In genomic region chr6:42963855-42964605, GRCh38 we compare ENCODE assay signal across 10 cellular contexts. TPM values are rescaled to one million over a fixed set of nuclear protein-coding genes. Genes with fewer than 3 reads are reported as not detected.
A peak's percentile ranks its signal among the peaks of the same experiment; 100 is the strongest.
DNase-seq lines count a peak whose midpoint lies in the region; ATAC-seq and TF ChIP-seq lines count a peak whose summit lies in the region.
"Had no signal": no experiment of that assay in that cellular context is flagged by ENCODE, and none has a peak within 500 bp of the region (broad histone marks: within the 10 kb centered on the region; RNA-seq: fewer than 3 reads in every experiment).

No MANE protein-coding gene starts in this region.

- peaks cover 23% of the 10 kb centered on the region for H3K36me3 Mint-ChIP-seq in T-helper 2 cell treated with Interferon-gamma antibody and Interleukin-4, amounts not matched to agents 5 μg/mL and 100 μg/mL, for 36 hours (ENCODE audit: low read depth)

- peaks cover 0 to 33% of the 10 kb centered on the region in 2 donors for H3K36me3 ChIP-seq in gastrocnemius medialis

- peaks cover 7 to 11% of the 10 kb centered on the region in 2 donors for H3K4me1 ChIP-seq in gastrocnemius medialis

- H3K27ac Mint-ChIP-seq in T-helper 2 cell treated with Interferon-gamma antibody and Interleukin-4, amounts not matched to agents 5 μg/mL and 100 μg/mL, for 36 hours = no peak overlapping the region

- no peaks in the 10 kb centered on the region for H3K27me3 ChIP-seq in gastrocnemius medialis

- no peak for TF ChIP-seq POLR2A in gastrocnemius medialis (IDR thresholded peaks at IDR 0.05)

- peak; percentile 67 for DNase-seq in DMS 273 treated with DMSO at 0.1 percent for 48 hours (lab: John Stamatoyannopoulos, UW)
- DNase-seq in HT1080 (ENCODE audit: low read depth) = peak; percentile 76
- DNase-seq in T-helper 2 cell treated with Interferon-gamma antibody and Interleukin-4, amounts not matched to agents 5 μg/mL and 100 μg/mL, for 36 hours (ENCODE audit: low spot score) = peak; percentile 10
- DNase-seq in foreskin fibroblast = peak; percentile 38 to 66
- DNase-seq in gastrocnemius medialis = no peak

- no peak for ATAC-seq in HG03342 (IDR thresholded peaks at IDR 0.05; ENCODE audit: unreplicated experiment)
- ATAC-seq in GM21529 (IDR thresholded peaks at IDR 0.05; ENCODE audit: unreplicated experiment) = no peak
- ATAC-seq in gastrocnemius medialis = no peak
- no peak for ATAC-seq in HG03460 (IDR thresholded peaks at IDR 0.05; ENCODE audit: unreplicated experiment)

- H3K9me3 ChIP-seq in gastrocnemius medialis = no peaks in the 10 kb centered on the region
- H3K9me3 ChIP-seq: thoracic aorta had no signal

- in situ Hi-C loops in gastrocnemius medialis (cut with MboI; ENCODE audit: low sequenced_read_pairs in 4 of 4) = no loop called here

- peak; percentile 26 for TF ChIP-seq CTCF in foreskin fibroblast (IDR thresholded peaks at IDR 0.05; ENCODE audit: low read depth, low read length)
- no peak for TF ChIP-seq CTCF in gastrocnemius medialis (IDR thresholded peaks at IDR 0.05 in 4 of 5, conservative IDR thresholded peaks at IDR 0.05 in 1 of 5)

- no peaks in the 10 kb centered on the region for H3K9me3 Mint-ChIP-seq in T-helper 2 cell treated with Interferon-gamma antibody and Interleukin-4, amounts not matched to agents 5 μg/mL and 100 μg/mL, for 36 hours

- H3K4me1 Mint-ChIP-seq in T-helper 2 cell treated with Interferon-gamma antibody and Interleukin-4, amounts not matched to agents 5 μg/mL and 100 μg/mL, for 36 hours (ENCODE audit: low read depth) = peaks cover 10% of the 10 kb centered on the region

- intact Hi-C loops in gastrocnemius medialis (cut with DNase I; ENCODE audit: low total_unique reads) = no loop called here

- no peak overlapping the region for H3K27ac ChIP-seq in gastrocnemius medialis
- H3K27ac ChIP-seq: SK-N-MC, thoracic aorta had no signal

- no peak overlapping the region for H3K4me3 Mint-ChIP-seq in T-helper 2 cell treated with Interferon-gamma antibody and Interleukin-4, amounts not matched to agents 5 μg/mL and 100 μg/mL, for 36 hours

- H3K4me3 ChIP-seq in foreskin fibroblast (ENCODE audit: low read depth in 1 of 2, low read length in 2 of 2) (no peak overlapping the region), gastrocnemius medialis (no peak overlapping the region)
- H3K4me3 ChIP-seq: SK-N-MC, thoracic aorta had no signal

- H3K27me3 Mint-ChIP-seq in T-helper 2 cell treated with Interferon-gamma antibody and Interleukin-4, amounts not matched to agents 5 μg/mL and 100 μg/mL, for 36 hours (ENCODE audit: low read depth) = peaks cover 11% of the 10 kb centered on the region

RNA-seq across cellular contexts. Expression of gene GNMT, which starts 3.5 kb away (rescaled TPM):
- total RNA-seq in HT1080 (2014; rRNA removed; shearing (Covaris generic)) = not detected in 2 replicates
- polyA plus RNA-seq in HT1080 (2015; cell fraction: cytosol; rRNA removed) = not detected in 2 replicates
- 0.38 TPM in 1 of 2 replicates, not detected in the other for polyA plus RNA-seq in HT1080 (2015; cell fraction: nucleus; rRNA removed)
- total RNA-seq in gastrocnemius medialis = 1 to 10 TPM in 1 of 4 donors, under 1 TPM in 2, not detected in 1; 0.42 to 1.1 (median 0.61) TPM

RNA-seq across cellular contexts. Expression of gene PEX6, which starts 15.0 kb away (rescaled TPM):
- 21.2 and 25.4 TPM in 2 replicates for total RNA-seq in HT1080 (2014; rRNA removed; shearing (Covaris generic))
- 11.2 and 14.0 TPM in 2 replicates for polyA plus RNA-seq in HT1080 (2015; cell fraction: cytosol; rRNA removed)
- 29.8 and 33.0 TPM in 2 replicates for polyA plus RNA-seq in HT1080 (2015; cell fraction: nucleus; rRNA removed)
- total RNA-seq in gastrocnemius medialis = 10 to 100 TPM in 2 of 4 donors, 1 to 10 TPM in 2; 7.4 to 45.1 (median 12.6) TPM

RNA-seq across cellular contexts. Expression of gene PPP2R5D, which starts 20.3 kb away (rescaled TPM):
- 37.2 and 43.5 TPM in 2 replicates for total RNA-seq in HT1080 (2014; rRNA removed; shearing (Covaris generic))
- 36.1 and 36.3 TPM in 2 replicates for polyA plus RNA-seq in HT1080 (2015; cell fraction: cytosol; rRNA removed)
- polyA plus RNA-seq in HT1080 (2015; cell fraction: nucleus; rRNA removed) = 35.4 and 40.9 TPM in 2 replicates
- total RNA-seq in gastrocnemius medialis = 10 to 100 TPM; 44.3 to 68.2 (median 52.6) TPM

RNA-seq across cellular contexts. Expression of gene CNPY3, which starts 34.8 kb away (rescaled TPM):
- 39.9 and 45.3 TPM in 2 replicates for total RNA-seq in HT1080 (2014; rRNA removed; shearing (Covaris generic))
- 69.3 and 73.0 TPM in 2 replicates for polyA plus RNA-seq in HT1080 (2015; cell fraction: cytosol; rRNA removed)
- polyA plus RNA-seq in HT1080 (2015; cell fraction: nucleus; rRNA removed) = 43.3 and 48.7 TPM in 2 replicates
- total RNA-seq in gastrocnemius medialis = 10 to 100 TPM in 2 of 4 donors, 1 to 10 TPM in 2; 7.1 to 13.5 (median 9.3) TPM

RNA-seq across cellular contexts. Expression of gene PTCRA, which starts 48.2 kb away (rescaled TPM):
- not detected in 2 replicates for total RNA-seq in HT1080 (2014; rRNA removed; shearing (Covaris generic))
- polyA plus RNA-seq in HT1080 (2015; cell fraction: cytosol; rRNA removed) = not detected in 2 replicates
- not detected in 2 replicates for polyA plus RNA-seq in HT1080 (2015; cell fraction: nucleus; rRNA removed)
- total RNA-seq in gastrocnemius medialis = not detected
- total RNA-seq: thoracic aorta had no signal

Comparison
In these comparisons a context has a peak if more than half of its experiments do, and no peak if none do; other contexts are left out.
1. DNase-seq: peak in DMS 273 treated with DMSO at 0.1 percent for 48 hours (single experiment), HT1080 (single experiment), T-helper 2 cell treated with Interferon-gamma antibody and Interleukin-4, amounts not matched to agents 5 μg/mL and 100 μg/mL, for 36 hours (single experiment) and foreskin fibroblast (2 of 2); none in gastrocnemius medialis (0 of 2).